18 cellular contexts compared by ENCODE assay signal in the genomic region with DNA sequence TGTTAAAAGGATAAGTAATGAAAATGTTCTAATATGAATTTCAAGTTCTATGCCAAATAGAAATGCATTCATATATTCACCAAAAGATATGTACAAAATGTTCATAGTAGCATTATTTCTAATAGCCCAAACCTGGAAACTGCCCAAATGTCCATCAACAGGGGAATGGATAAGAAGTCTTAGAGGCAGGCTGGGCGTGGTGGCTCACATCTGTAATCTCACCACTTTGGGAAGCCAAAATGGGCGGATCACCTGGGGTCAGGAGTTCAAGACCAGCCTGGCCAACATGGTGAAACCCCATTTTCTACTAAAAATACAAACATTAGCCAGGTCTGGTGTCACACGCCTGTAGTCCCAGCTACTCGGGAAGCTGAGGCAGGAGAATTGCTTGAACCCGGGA.
"Had no signal": no experiment of that assay in that cellular context is flagged by ENCODE, and none has a peak within 500 bp of the region (broad histone marks: within the 10 kb centered on the region; RNA-seq: fewer than 3 reads in every experiment).

No MANE protein-coding gene starts in this region.

- H3K9me3 ChIP-seq: esophagus muscularis mucosa, gastrocnemius medialis, heart right ventricle, ovary, tibial artery, upper lobe of left lung, uterus had no signal

- H2AFZ ChIP-seq: neural progenitor cell had no signal

- H3K4me1 ChIP-seq: neural progenitor cell, uterus had no signal

- H3K4me3 ChIP-seq: esophagus muscularis mucosa, gastrocnemius medialis, heart right ventricle, neural progenitor cell, ovary, tibial artery, upper lobe of left lung, uterus had no signal

- H3K27ac ChIP-seq: esophagus muscularis mucosa, gastrocnemius medialis, heart right ventricle, neural progenitor cell, ovary, tibial artery, upper lobe of left lung, uterus had no signal

- ATAC-seq: gastrocnemius medialis; heart right ventricle; naive thymus-derived CD4-positive, alpha-beta T cell; right cardiac atrium; stimulated activated naive CD8-positive, alpha-beta T cell treated with anti-CD3 and anti-CD28 coated beads, Interleukin-15, Interleukin-2, amounts not matched to agents 100 U/mL and 50 U/mL, for 24 hours had no signal

- H3K4me3 Mint-ChIP-seq: neural progenitor cell had no signal

- DNase-seq: effector memory CD4-positive, alpha-beta T cell; gastrocnemius medialis; heart right ventricle; hypothalamus; kidney glomerular epithelial cell; mammary epithelial cell; naive thymus-derived CD4-positive, alpha-beta T cell; nucleus accumbens; ovary; right cardiac atrium; small intestine; stimulated activated CD4-positive, alpha-beta T cell treated with anti-CD3 and anti-CD28 coated beads, Interleukin-2, amount 100 ng/mL, for 48 hours; stimulated activated naive CD8-positive, alpha-beta T cell treated with anti-CD3 and anti-CD28 coated beads, Interleukin-15, Interleukin-2, amounts not matched to agents 100 U/mL and 50 U/mL, for 24 hours; tibial artery; upper lobe of left lung; uterus had no signal

- H3K36me3 ChIP-seq: esophagus muscularis mucosa, gastrocnemius medialis, heart right ventricle, neural progenitor cell, ovary, tibial artery, upper lobe of left lung, uterus had no signal

- H3K27me3 Mint-ChIP-seq: naive thymus-derived CD4-positive, alpha-beta T cell had no signal

- H3K27ac Mint-ChIP-seq: naive thymus-derived CD4-positive, alpha-beta T cell; neural progenitor cell had no signal

- H3K9me3 Mint-ChIP-seq: naive thymus-derived CD4-positive, alpha-beta T cell; neural progenitor cell had no signal

- H3K9ac ChIP-seq: neural progenitor cell had no signal

- H3K36me3 Mint-ChIP-seq: naive thymus-derived CD4-positive, alpha-beta T cell; neural progenitor cell had no signal

- H3K27me3 ChIP-seq: esophagus muscularis mucosa, gastrocnemius medialis, neural progenitor cell, ovary, tibial artery, upper lobe of left lung, uterus had no signal

- H3K4me2 ChIP-seq: neural progenitor cell had no signal
